ENCODE assay signal across 8 cellular contexts in the genomic region with DNA sequence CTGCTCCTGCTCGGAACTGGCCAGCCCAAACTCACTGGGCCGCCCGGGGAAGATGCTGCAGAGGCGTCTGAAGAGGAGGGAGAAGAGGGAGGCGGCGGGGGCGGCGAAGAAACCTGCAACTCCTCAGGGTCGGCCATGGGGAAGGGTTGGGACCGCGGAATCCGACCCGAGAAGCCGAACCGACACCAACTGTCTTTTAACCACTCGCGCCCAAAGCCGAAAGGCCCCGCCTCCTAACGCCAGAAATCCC. TPM values are rescaled to one million over a fixed set of nuclear protein-coding genes. Genes with fewer than 3 reads are reported as not detected.
DNase-seq lines count a peak whose midpoint lies in the region; ATAC-seq and TF ChIP-seq lines count a peak whose summit lies in the region.

A gene (minus strand): TSS at position 223 of the 250 bp plus-strand sequence. CDS start 86 bp downstream, at position 137.

- no peak for TF ChIP-seq RAD21 in Ishikawa (IDR thresholded peaks at IDR 0.05; ENCODE audit: low read depth)

- peaks cover 23% of the 10 kb centered on the region for H3K4me1 Mint-ChIP-seq in chondrocyte (ENCODE audit: low read depth)

- no peak for DNase-seq in AG09309 (ENCODE audit: low read depth)
- peak; percentile 90 for DNase-seq in chondrocyte (ENCODE audit: low spot score)
- DNase-seq in myocyte (ENCODE audit: low read depth), result no peak
- no peak for DNase-seq in NCI-H526 (lab: John Stamatoyannopoulos, UW)
- DNase-seq in retina, result no peak
- no peak for DNase-seq in CD1c-positive myeloid dendritic cell (ENCODE audit: extremely low spot score)

- H3K36me3 Mint-ChIP-seq in chondrocyte (ENCODE audit: low read depth), result no peaks in the 10 kb centered on the region

- H3K4me3 Mint-ChIP-seq in chondrocyte (ENCODE audit: unreplicated experiment), result peak within 1 kb of the TSS; percentile 96

- no peaks in the 10 kb centered on the region for H3K9me3 Mint-ChIP-seq in chondrocyte (ENCODE audit: low read depth)

- no peaks in the 10 kb centered on the region for H3K27me3 Mint-ChIP-seq in chondrocyte (ENCODE audit: low read depth)

- no peak for TF ChIP-seq EP300 in Ishikawa (IDR thresholded peaks at IDR 0.05; ENCODE audit: borderline replicate concordance)

- TF ChIP-seq CTCF in AG09309 (IDR thresholded peaks at IDR 0.05; ENCODE audit: control insufficient read depth, insufficient read depth, low read depth, low read length, missing control alignments) (no peak), chondrocyte (IDR thresholded peaks at IDR 0.05) (no peak)

- H3K4me3 ChIP-seq in AG09309 (ENCODE audit: control insufficient read depth, low read depth, low read length), result peak within 1 kb of the TSS; percentile 79

- no peak for ATAC-seq in HG03175 (IDR thresholded peaks at IDR 0.05; ENCODE audit: unreplicated experiment)

- H3K27ac Mint-ChIP-seq in chondrocyte (ENCODE audit: unreplicated experiment), result peak within 1 kb of the TSS; percentile 98

TF ChIP-seq in Ishikawa, 13 proteins besides CTCF, POLR2A, EP300 and RAD21:
- TF ChIP-seq, protein P1, sequence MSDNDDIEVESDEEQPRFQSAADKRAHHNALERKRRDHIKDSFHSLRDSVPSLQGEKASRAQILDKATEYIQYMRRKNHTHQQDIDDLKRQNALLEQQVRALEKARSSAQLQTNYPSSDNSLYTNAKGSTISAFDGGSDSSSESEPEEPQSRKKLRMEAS (IDR thresholded peaks at IDR 0.05), result no peak
- TF ChIP-seq ZBTB7A (IDR thresholded peaks at IDR 0.05; ENCODE audit: low read depth) (peak; percentile 5; the same call in 1 of the 2 replicates), CEBPB (IDR thresholded peaks at IDR 0.05) (no peak), NFIC (IDR thresholded peaks at IDR 0.05) (no peak), TCF12 (IDR thresholded peaks at IDR 0.05; ENCODE audit: low read depth) (0 out of 2 replicates have a peak, but pooled peaks have one; percentile 16), CREB1 (IDR thresholded peaks at IDR 0.05; ENCODE audit: low read depth) (no peak), FOXM1 (IDR thresholded peaks at IDR 0.05; ENCODE audit: borderline replicate concordance, low read depth) (no peak), TAF1 (IDR thresholded peaks at IDR 0.05; ENCODE audit: low read depth) (0 out of 2 replicates have a peak, but pooled peaks have one; percentile 5), TEAD4 (IDR thresholded peaks at IDR 0.05) (no peak), YY1 (IDR thresholded peaks at IDR 0.05; ENCODE audit: low read depth) (no peak), EGR1 (IDR thresholded peaks at IDR 0.05) (no peak)
- TF ChIP-seq, protein P2, sequence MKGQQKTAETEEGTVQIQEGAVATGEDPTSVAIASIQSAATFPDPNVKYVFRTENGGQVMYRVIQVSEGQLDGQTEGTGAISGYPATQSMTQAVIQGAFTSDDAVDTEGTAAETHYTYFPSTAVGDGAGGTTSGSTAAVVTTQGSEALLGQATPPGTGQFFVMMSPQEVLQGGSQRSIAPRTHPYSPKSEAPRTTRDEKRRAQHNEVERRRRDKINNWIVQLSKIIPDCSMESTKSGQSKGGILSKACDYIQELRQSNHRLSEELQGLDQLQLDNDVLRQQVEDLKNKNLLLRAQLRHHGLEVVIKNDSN (IDR thresholded peaks at IDR 0.05), result no peak
- TF ChIP-seq, protein P3, sequence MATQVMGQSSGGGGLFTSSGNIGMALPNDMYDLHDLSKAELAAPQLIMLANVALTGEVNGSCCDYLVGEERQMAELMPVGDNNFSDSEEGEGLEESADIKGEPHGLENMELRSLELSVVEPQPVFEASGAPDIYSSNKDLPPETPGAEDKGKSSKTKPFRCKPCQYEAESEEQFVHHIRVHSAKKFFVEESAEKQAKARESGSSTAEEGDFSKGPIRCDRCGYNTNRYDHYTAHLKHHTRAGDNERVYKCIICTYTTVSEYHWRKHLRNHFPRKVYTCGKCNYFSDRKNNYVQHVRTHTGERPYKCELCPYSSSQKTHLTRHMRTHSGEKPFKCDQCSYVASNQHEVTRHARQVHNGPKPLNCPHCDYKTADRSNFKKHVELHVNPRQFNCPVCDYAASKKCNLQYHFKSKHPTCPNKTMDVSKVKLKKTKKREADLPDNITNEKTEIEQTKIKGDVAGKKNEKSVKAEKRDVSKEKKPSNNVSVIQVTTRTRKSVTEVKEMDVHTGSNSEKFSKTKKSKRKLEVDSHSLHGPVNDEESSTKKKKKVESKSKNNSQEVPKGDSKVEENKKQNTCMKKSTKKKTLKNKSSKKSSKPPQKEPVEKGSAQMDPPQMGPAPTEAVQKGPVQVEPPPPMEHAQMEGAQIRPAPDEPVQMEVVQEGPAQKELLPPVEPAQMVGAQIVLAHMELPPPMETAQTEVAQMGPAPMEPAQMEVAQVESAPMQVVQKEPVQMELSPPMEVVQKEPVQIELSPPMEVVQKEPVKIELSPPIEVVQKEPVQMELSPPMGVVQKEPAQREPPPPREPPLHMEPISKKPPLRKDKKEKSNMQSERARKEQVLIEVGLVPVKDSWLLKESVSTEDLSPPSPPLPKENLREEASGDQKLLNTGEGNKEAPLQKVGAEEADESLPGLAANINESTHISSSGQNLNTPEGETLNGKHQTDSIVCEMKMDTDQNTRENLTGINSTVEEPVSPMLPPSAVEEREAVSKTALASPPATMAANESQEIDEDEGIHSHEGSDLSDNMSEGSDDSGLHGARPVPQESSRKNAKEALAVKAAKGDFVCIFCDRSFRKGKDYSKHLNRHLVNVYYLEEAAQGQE (IDR thresholded peaks at IDR 0.05; ENCODE audit: low read depth), result no peak

RNA-seq across cellular contexts. Expression of the gene that starts here (rescaled TPM):
- 7.5 to 8.6 TPM (median 8.2 TPM) in 3 replicates for total RNA-seq in chondrocyte
- total RNA-seq in myocyte, result 33.7 and 34.2 TPM in 2 replicates
- 8.1 TPM for polyA plus RNA-seq in myocyte (2012)
